ENCODE assay signal across 21 cellular contexts in genomic region chr11:12516387-12517110, GRCh38.
DNase-seq lines count a peak whose midpoint lies in the region; ATAC-seq and TF ChIP-seq lines count a peak whose summit lies in the region.
"Had no signal": no experiment of that assay in that cellular context is flagged by ENCODE, and none has a peak within 500 bp of the region (broad histone marks: within the 10 kb centered on the region; RNA-seq: fewer than 3 reads in every experiment).

No MANE protein-coding gene starts in this region.

- ATAC-seq in Right ventricle myocardium superior (ENCODE audit: poor library complexity) (peak; percentile 60), GM18861 (IDR thresholded peaks at IDR 0.05; ENCODE audit: unreplicated experiment) (no peak)
- ATAC-seq in stimulated activated memory B cell treated with anti-CD40 and anti-IgM and Interleukin-4, amounts not matched to agents 10 μg/mL and 1 μg/mL and 100 μg/mL, for 72 hours, result peak; percentile 4
- ATAC-seq: GM12878 had no signal

- no peaks in the 10 kb centered on the region for H3K36me3 Mint-ChIP-seq in stimulated activated memory B cell treated with anti-CD40 and anti-IgM and Interleukin-4, amounts not matched to agents 10 μg/mL and 1 μg/mL and 100 μg/mL, for 72 hours
- H3K36me3 Mint-ChIP-seq: CD4-positive, CD25-positive, alpha-beta regulatory T cell had no signal

- no peaks in the 10 kb centered on the region for H4K20me1 ChIP-seq in osteoblast (ENCODE audit: insufficient read depth, low read length)

- H3K4me3 ChIP-seq in left ventricle myocardium inferior (no peak overlapping the region), esophagus muscularis mucosa (no peak overlapping the region), osteoblast (ENCODE audit: insufficient read depth, low read length) (no peak overlapping the region)
- H3K4me3 ChIP-seq: GM12878, GM23248, HAP-1 had no signal

- intact Hi-C loops in Right ventricle myocardium superior (cut with DNase I) (loop anchor here (10.0 kb wide), 1 partner anchor 378 kb away; no protein-coding TSS in a partner anchor), left ventricle myocardium inferior (cut with micrococcal nuclease) (no loop called here), esophagus muscularis mucosa (cut with DNase I) (no loop called here)

- no peaks in the 10 kb centered on the region for H3K4me1 Mint-ChIP-seq in stimulated activated memory B cell treated with anti-CD40 and anti-IgM and Interleukin-4, amounts not matched to agents 10 μg/mL and 1 μg/mL and 100 μg/mL, for 72 hours
- H3K4me1 Mint-ChIP-seq: CD4-positive, CD25-positive, alpha-beta regulatory T cell had no signal

- TF ChIP-seq EP300 in esophagus muscularis mucosa (IDR thresholded peaks at IDR 0.05), result no peak

- H3K9me3 ChIP-seq in left ventricle myocardium inferior (replicated peaks) (no peaks in the 10 kb centered on the region), esophagus muscularis mucosa (no peaks in the 10 kb centered on the region), osteoblast (ENCODE audit: low read depth, low read length) (no peaks in the 10 kb centered on the region)
- H3K9me3 ChIP-seq: BE2C, HAP-1 had no signal

- no peak for TF ChIP-seq CTCF in left ventricle myocardium inferior (IDR thresholded peaks at IDR 0.05; ENCODE audit: borderline replicate concordance)
- TF ChIP-seq CTCF in esophagus muscularis mucosa (IDR thresholded peaks at IDR 0.05), result no peak
- TF ChIP-seq CTCF in osteoblast (IDR thresholded peaks at IDR 0.05; ENCODE audit: extremely low read depth, low read depth, low read length), result no peak

- no peaks in the 10 kb centered on the region for H3K9me3 Mint-ChIP-seq in stimulated activated memory B cell treated with anti-CD40 and anti-IgM and Interleukin-4, amounts not matched to agents 10 μg/mL and 1 μg/mL and 100 μg/mL, for 72 hours
- H3K9me3 Mint-ChIP-seq: CD4-positive, CD25-positive, alpha-beta regulatory T cell had no signal

- H3K36me3 ChIP-seq in left ventricle myocardium inferior, result peaks cover 31% of the 10 kb centered on the region
- peaks cover 37 to 96% (median 63%) of the 10 kb centered on the region in 4 donors for H3K36me3 ChIP-seq in esophagus muscularis mucosa
- H3K36me3 ChIP-seq in osteoblast (ENCODE audit: insufficient read depth, low read length), result peaks cover 50% of the 10 kb centered on the region
- H3K36me3 ChIP-seq: BE2C, HAP-1 had no signal

- no peak for TF ChIP-seq POLR2A in esophagus muscularis mucosa (IDR thresholded peaks at IDR 0.05; ENCODE audit: low read depth)

- peak; percentile 53 for DNase-seq in Right ventricle myocardium superior
- no peak for DNase-seq in left ventricle myocardium inferior
- no peak for DNase-seq in esophagus muscularis mucosa (ENCODE audit: extremely low spot score)
- peak; percentile 53 for DNase-seq in osteoblast (ENCODE audit: insufficient read length, low spot score, missing footprints)
- no peak for DNase-seq in HT-29 (ENCODE audit: low spot score)
- DNase-seq in A172 (ENCODE audit: low spot score), result no peak
- DNase-seq: BE2C; CD4-positive, CD25-positive, alpha-beta regulatory T cell; GM23248; MV-4-11; NCI-H1417; NCI-H187 treated with DMSO at 0.1 percent for 48 hours; NCI-H2227 treated with DMSO at 0.1 percent for 48 hours; NCI-H510A treated with DMSO at 0.1 percent for 48 hours; NCI-H774; OCI-M1; SIG-M5 had no signal

- H3K79me2 ChIP-seq in osteoblast (ENCODE audit: insufficient read depth, low read length), result no peaks in the 10 kb centered on the region

- no peak overlapping the region for H3K4me2 ChIP-seq in osteoblast (ENCODE audit: insufficient read depth, low read length)

- H3K27me3 Mint-ChIP-seq in stimulated activated memory B cell treated with anti-CD40 and anti-IgM and Interleukin-4, amounts not matched to agents 10 μg/mL and 1 μg/mL and 100 μg/mL, for 72 hours, result peaks cover 6% of the 10 kb centered on the region

- WGBS in esophagus muscularis mucosa, result 93% methylated on average over 4 of the region's 4 CpGs

- H3K27me3 ChIP-seq in left ventricle myocardium inferior (ENCODE audit: low read depth) (no peaks in the 10 kb centered on the region), esophagus muscularis mucosa (no peaks in the 10 kb centered on the region), osteoblast (ENCODE audit: insufficient read depth, low read length) (no peaks in the 10 kb centered on the region)
- H3K27me3 ChIP-seq: BE2C had no signal

- H3K4me1 ChIP-seq in left ventricle myocardium inferior, result peaks cover 27% of the 10 kb centered on the region
- peaks cover 0 to 43% (median 39%) of the 10 kb centered on the region in 4 donors for H3K4me1 ChIP-seq in esophagus muscularis mucosa
- no peaks in the 10 kb centered on the region for H3K4me1 ChIP-seq in osteoblast (ENCODE audit: insufficient read depth, low read length)
- H3K4me1 ChIP-seq: HAP-1 had no signal

- H3K27ac Mint-ChIP-seq in stimulated activated memory B cell treated with anti-CD40 and anti-IgM and Interleukin-4, amounts not matched to agents 10 μg/mL and 1 μg/mL and 100 μg/mL, for 72 hours, result no peak overlapping the region
- H3K27ac Mint-ChIP-seq: CD4-positive, CD25-positive, alpha-beta regulatory T cell had no signal

- H3K4me3 Mint-ChIP-seq in stimulated activated memory B cell treated with anti-CD40 and anti-IgM and Interleukin-4, amounts not matched to agents 10 μg/mL and 1 μg/mL and 100 μg/mL, for 72 hours, result no peak overlapping the region
- H3K4me3 Mint-ChIP-seq: CD4-positive, CD25-positive, alpha-beta regulatory T cell had no signal

- H3K27ac ChIP-seq in left ventricle myocardium inferior (replicated peaks) (no peak overlapping the region), esophagus muscularis mucosa (replicated peaks in 1 of 4) (peak overlapping the region in 3 of 4 donors; percentile 9 to 20 (median 10)), osteoblast (ENCODE audit: low read depth, low read length) (no peak overlapping the region)
- H3K27ac ChIP-seq: GM23248 had no signal

- H2AFZ ChIP-seq in osteoblast (ENCODE audit: low read length), result no peak overlapping the region
- H2AFZ ChIP-seq: GM23248 had no signal

Comparison
In these comparisons a context has a peak if more than half of its experiments do, and no peak if none do; other contexts are left out.
1. DNase-seq: peak in Right ventricle myocardium superior (single experiment) and osteoblast (single experiment); none in left ventricle myocardium inferior (single experiment), esophagus muscularis mucosa (single experiment), HT-29 (single experiment) and A172 (single experiment).
2. H3K27ac ChIP-seq: peak in esophagus muscularis mucosa (3 of 4); none in left ventricle myocardium inferior (single experiment) and osteoblast (single experiment).